Comparison of ENCODE assay signal across 1 cellular context in genomic region chr5:141529002-141529401, GRCh38.
TF ChIP-seq lines count a peak whose summit lies in the region.

No MANE protein-coding gene starts in this region.

TF ChIP-seq in IMR-90, 13 proteins besides CTCF, POLR2A, EP300 and RAD21 (continued from another document):
- TF ChIP-seq USF2 (IDR thresholded peaks at IDR 0.05; ENCODE audit: low read depth, low read length) = no peak
